ENCODE assay signal across 8 cellular contexts in the genomic region with DNA sequence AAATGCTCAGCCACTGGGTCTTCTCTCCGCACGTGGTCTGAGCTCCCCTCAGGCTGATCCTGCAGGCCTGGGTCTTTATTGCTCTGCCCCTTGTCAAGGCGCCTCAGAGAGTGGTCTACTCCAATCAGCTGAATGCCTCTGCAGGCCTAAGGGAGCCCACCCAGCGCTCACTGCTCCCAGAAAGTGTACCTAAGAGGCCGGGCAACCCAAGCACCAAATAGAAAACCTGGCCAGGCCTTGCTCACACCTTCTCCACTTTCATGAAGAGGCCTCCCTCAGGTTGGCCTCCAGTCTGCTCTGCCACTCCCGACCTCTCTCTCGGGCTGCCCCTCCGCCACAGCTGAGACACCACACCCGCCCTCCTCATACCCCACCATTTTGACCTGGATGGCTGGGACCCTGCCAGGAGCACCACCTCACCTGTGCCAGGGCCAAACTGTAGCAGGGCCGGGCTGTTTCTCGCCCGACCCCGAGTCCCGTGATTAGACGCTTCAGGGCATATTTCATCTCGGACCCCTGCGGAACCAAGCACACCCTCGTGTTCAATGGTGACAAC. TPM values are rescaled to one million over a fixed set of nuclear protein-coding genes. Genes with fewer than 3 reads are reported as not detected.
DNase-seq lines count a peak whose midpoint lies in the region; ATAC-seq and TF ChIP-seq lines count a peak whose summit lies in the region.

No MANE protein-coding gene starts in this region.

- H3K4me1 ChIP-seq in BE2C (no peaks in the 10 kb centered on the region), HUES48 (ENCODE audit: control insufficient read depth, insufficient read depth, low read length) (peaks cover 15% of the 10 kb centered on the region), colonic mucosa (peaks cover 9% of the 10 kb centered on the region)

- H3K4me3 ChIP-seq in BE2C (ENCODE audit: low read depth, low read length) (peak overlapping the region; percentile 79), HUES48 (ENCODE audit: low read depth, low read length) (peak overlapping the region; percentile 93), colonic mucosa (peak overlapping the region; percentile 75)

- peak; percentile 2 for DNase-seq in BE2C
- DNase-seq in colonic mucosa: no peak
- no peak for DNase-seq in naive B cell
- no peak for DNase-seq in cerebellar nuclear complex (lab: John Stamatoyannopoulos, UW)
- no peak for DNase-seq in NCI-H1417 treated with DMSO at 0.1 percent for 48 hours (lab: John Stamatoyannopoulos, UW)
- no peak for DNase-seq in HCEC 1CT

- no peaks in the 10 kb centered on the region for H3K27me3 Mint-ChIP-seq in naive B cell

- no peaks in the 10 kb centered on the region for H3K27me3 ChIP-seq in BE2C
- no peaks in the 10 kb centered on the region for H3K27me3 ChIP-seq in HUES48 (ENCODE audit: control insufficient read depth, insufficient read depth, low read length)
- no peaks in the 10 kb centered on the region for H3K27me3 ChIP-seq in colonic mucosa

- H3K4me3 Mint-ChIP-seq in naive B cell: peak overlapping the region; percentile 89 to 98 (median 96)

- H3K36me3 Mint-ChIP-seq in naive B cell: peaks cover 0 to 5% of the 10 kb centered on the region in 2 donors

- no peaks in the 10 kb centered on the region for H3K9me3 ChIP-seq in BE2C
- no peaks in the 10 kb centered on the region for H3K9me3 ChIP-seq in HUES48 (ENCODE audit: control insufficient read depth, insufficient read depth, low read length)
- H3K9me3 ChIP-seq in colonic mucosa: no peaks in the 10 kb centered on the region

- H3K27ac Mint-ChIP-seq in naive B cell: peak overlapping the region in 2 of 6 donors; percentile 69 to 95

- ATAC-seq in naive B cell (ENCODE audit: low read depth in 2 of 2) (no peak), HG02973 (IDR thresholded peaks at IDR 0.05; ENCODE audit: unreplicated experiment) (no peak)

- H3K9ac ChIP-seq in HUES48 (ENCODE audit: low read depth, low read length): peak overlapping the region; percentile 90
- peak overlapping the region; percentile 86 to 88 for H3K9ac ChIP-seq in colonic mucosa (ENCODE audit: low read depth in 2 of 2, low read length in 2 of 2)

- H3K4me1 Mint-ChIP-seq in naive B cell: peaks cover 27 to 30% (median 29%) of the 10 kb centered on the region in 3 donors

- H3K36me3 ChIP-seq in BE2C (peaks cover 21% of the 10 kb centered on the region), HUES48 (ENCODE audit: control insufficient read depth, insufficient read depth, low read length) (peaks cover 47% of the 10 kb centered on the region), colonic mucosa (peaks cover 9% of the 10 kb centered on the region)

- H3K27ac ChIP-seq in HUES48 (ENCODE audit: low read depth, low read length) (no peak overlapping the region), colonic mucosa (no peak overlapping the region)

- intact Hi-C loops in colonic mucosa (cut with DNase I): no loop called here

- TF ChIP-seq CTCF in BE2C (IDR thresholded peaks at IDR 0.05; ENCODE audit: low read depth, low read length) (no peak), colonic mucosa (IDR thresholded peaks at IDR 0.05) (no peak)

- no peaks in the 10 kb centered on the region for H3K9me3 Mint-ChIP-seq in naive B cell

RNA-seq across cellular contexts. Expression of a gene that starts 0.7 kb away (rescaled TPM):
- 97.1 TPM for polyA plus RNA-seq in BE2C (2012; ENCODE audit: insufficient read depth, insufficient read length, low read depth)
- 10 to 100 TPM; 21.4 to 58.7 TPM for total RNA-seq in colonic mucosa
- 10 to 100 TPM in 5 of 6 donors, under 1 TPM in 1; 0.24 to 28.7 (median 13.4) TPM for polyA plus RNA-seq in naive B cell (ENCODE audit: low read depth in 6 of 6)

RNA-seq across cellular contexts. Expression of a gene that starts 5.9 kb away (rescaled TPM):
- not detected for polyA plus RNA-seq in BE2C (2012; ENCODE audit: insufficient read depth, insufficient read length, low read depth)
- 100 to 1,000 TPM; 158 to 163 TPM for total RNA-seq in colonic mucosa
- not detected for polyA plus RNA-seq in naive B cell (ENCODE audit: low read depth in 6 of 6)

RNA-seq across cellular contexts. Expression of a gene that starts 29.8 kb away (rescaled TPM):
- 2.1 TPM for polyA plus RNA-seq in BE2C (2012; ENCODE audit: insufficient read depth, insufficient read length, low read depth)
- total RNA-seq in colonic mucosa: under 1 TPM in 1 of 2 donors, not detected in 1; 0.27 TPM
- polyA plus RNA-seq in naive B cell (ENCODE audit: low read depth in 6 of 6): not detected

RNA-seq across cellular contexts. Expression of a gene that starts 55.8 kb away (rescaled TPM):
- 3.6 TPM for polyA plus RNA-seq in BE2C (2012; ENCODE audit: insufficient read depth, insufficient read length, low read depth)
- total RNA-seq in colonic mucosa: 10 to 100 TPM; 13.7 to 17.4 TPM
- under 1 TPM in 1 of 6 donors, not detected in 5; 0.23 TPM for polyA plus RNA-seq in naive B cell (ENCODE audit: low read depth in 6 of 6)
